Comparison of ENCODE assay signal across 8 cellular contexts in genomic region chr4:18621186-18621585, GRCh38.
"Had no signal": no experiment of that assay in that cellular context is flagged by ENCODE, and none has a peak within 500 bp of the region (broad histone marks: within the 10 kb centered on the region; RNA-seq: fewer than 3 reads in every experiment).

No MANE protein-coding gene starts in this region.

- H2AFZ ChIP-seq: GM23338 had no signal

- H3K4me2 ChIP-seq: GM23338, KMS-11 had no signal

- H3K4me3 Mint-ChIP-seq: GM23338, HFFc6 had no signal

- FAIRE-seq: HTR-8/SVneo had no signal

- ATAC-seq: GM23338, HCT116 had no signal

- H3K4me3 ChIP-seq: GM23338, HAP-1 had no signal

- H3K27ac Mint-ChIP-seq: GM23338, HFFc6 had no signal

- H3K27ac ChIP-seq: KMS-11 had no signal

- H3K9me3 ChIP-seq: HAP-1 had no signal

- H3K9ac ChIP-seq: KMS-11 had no signal

- H3K36me3 ChIP-seq: HAP-1 had no signal

- DNase-seq: H7, HFFc6, KBM-7 had no signal

- H3K4me1 ChIP-seq: HAP-1 had no signal
